ENCODE assay signal across 19 cellular contexts in genomic region chr11:103085758-103086365, GRCh38. TPM values are rescaled to one million over a fixed set of nuclear protein-coding genes. Genes with fewer than 3 reads are reported as not detected.
DNase-seq lines count a peak whose midpoint lies in the region; ATAC-seq, FAIRE-seq and TF ChIP-seq lines count a peak whose summit lies in the region.
"Had no signal": no experiment of that assay in that cellular context is flagged by ENCODE, and none has a peak within 500 bp of the region (broad histone marks: within the 10 kb centered on the region; RNA-seq: fewer than 3 reads in every experiment).

No MANE protein-coding gene starts in this region.

- TF ChIP-seq CTCF in HFFc6 (IDR thresholded peaks at IDR 0.05) (no peak), GM12878 (IDR thresholded peaks at IDR 0.05 in 2 of 3, conservative IDR thresholded peaks at IDR 0.05 in 1 of 3; ENCODE audit: control insufficient read depth in 2 of 3, extremely low read depth in 1 of 3, insufficient read depth in 1 of 3, low read depth in 3 of 3, low read length in 3 of 3) (no peak), adrenal gland (IDR thresholded peaks at IDR 0.05) (no peak)

- H2AFZ ChIP-seq in ACC112 (ENCODE audit: low read length, unreplicated experiment) (no peak overlapping the region), GM12878 (ENCODE audit: control insufficient read depth, low read depth, low read length) (no peak overlapping the region)
- H2AFZ ChIP-seq: parathyroid adenoma had no signal

- H3K9ac ChIP-seq in GM12878 (ENCODE audit: control insufficient read depth, insufficient read depth, low read length): no peak overlapping the region
- H3K9ac ChIP-seq: parathyroid adenoma had no signal

- no TSS peak for BruUV-seq in GM12878 (replicated peaks; lab: Mats Ljungman, UMichigan)

- H3K9me3 ChIP-seq in GM12878 (replicated peaks; ENCODE audit: control insufficient read depth, insufficient read depth, low read length) (no peaks in the 10 kb centered on the region), adrenal gland (replicated peaks in 1 of 3) (no peaks in the 10 kb centered on the region)

- CTCF ChIA-PET in GM12878 (lab: Yijun Ruan, JAX): interaction anchor here (0.7 to 0.9 kb wide), 2 partner anchors 50 to 171 kb away, joined by 3 read pairs; no protein-coding TSS in a partner anchor

- peaks cover 17% of the 10 kb centered on the region for H3K36me3 ChIP-seq in ACC112 (ENCODE audit: insufficient read depth, low read length)
- peaks cover 0 to 6% of the 10 kb centered on the region in 2 experiments; a peak in 3 of 4 replicates for H3K36me3 ChIP-seq in GM12878 (ENCODE audit: control insufficient read depth in 2 of 2, insufficient read depth in 2 of 2, low read length in 1 of 2)
- peaks cover 0 to 13% of the 10 kb centered on the region in 2 donors for H3K36me3 ChIP-seq in adrenal gland (replicated peaks in 1 of 2)

- FAIRE-seq in GM12878 (lab: Jason Lieb, UNC) (no peak), H54 (lab: Jason Lieb, UNC) (no peak)

- DNase-seq in HFFc6 (no peak), GM12878 (ENCODE audit: low read depth, low spot score) (no peak), iris pigment epithelial cell (ENCODE audit: low read depth) (peak; percentile 74), NCI-H2107 (lab: John Stamatoyannopoulos, UW) (no peak), H54 (ENCODE audit: insufficient read length, low spot score) (no peak), adrenal gland (no peak), cerebellar cortex (ENCODE audit: low spot score) (no peak)
- DNase-seq: activated CD4-positive, CD25-positive, alpha-beta regulatory T cell; activated gamma-delta T cell treated with Interleukin-2 at 50 U/mL for 16 hours; head of caudate nucleus; Karpas-422; NCI-H2171; NCI-H82; PC-3 had no signal

- peaks cover 25% of the 10 kb centered on the region for H3K4me1 ChIP-seq in ACC112 (ENCODE audit: control insufficient read depth, insufficient read depth, low read length, unreplicated experiment)
- no peaks in the 10 kb centered on the region for H3K4me1 ChIP-seq in GM12878 (ENCODE audit: control insufficient read depth, insufficient read depth, low read length)
- H3K4me1 ChIP-seq in adrenal gland (replicated peaks in 1 of 2): peaks cover 8 to 39% of the 10 kb centered on the region in 2 donors

- peaks cover 9% of the 10 kb centered on the region for H3K36me3 Mint-ChIP-seq in HFFc6 (ENCODE audit: low read depth)

- no peak for TF ChIP-seq POLR2A in GM12878 (IDR thresholded peaks at IDR 0.05; ENCODE audit: low read depth, low read length)
- TF ChIP-seq POLR2A in H54 (IDR thresholded peaks at IDR 0.05; ENCODE audit: low read depth, low read length): no peak
- no peak for TF ChIP-seq POLR2A in adrenal gland (IDR thresholded peaks at IDR 0.05)

- intact Hi-C loops in GM12878 (cut with micrococcal nuclease; ENCODE audit: unreplicated experiment) (no loop called here), adrenal gland (cut with DNase I) (no loop called here)

- H3K4me1 Mint-ChIP-seq in HFFc6 (ENCODE audit: low read depth): peaks cover 38% of the 10 kb centered on the region

- H3K27ac ChIP-seq in ACC112 (ENCODE audit: low read depth, low read length): peak overlapping the region; percentile 88
- no peak overlapping the region for H3K27ac ChIP-seq in GM12878 (ENCODE audit: control insufficient read depth, insufficient read depth)
- no peak overlapping the region for H3K27ac ChIP-seq in adrenal gland
- H3K27ac ChIP-seq: parathyroid adenoma had no signal

- SMC1A ChIA-PET in GM12878 (lab: Charles Lee; ENCODE audit: uncharacterized antibody, unreplicated experiment): interaction anchor here (0.8 kb wide), 2 partner anchors 9 to 23 kb away, joined by 3 to 5 read pairs; partner anchors contain the start of gene DYNC2H1

- H3K27me3 ChIP-seq in ACC112 (ENCODE audit: insufficient read depth, low read length) (no peaks in the 10 kb centered on the region), GM12878 (replicated peaks in 1 of 2; ENCODE audit: control insufficient read depth in 2 of 2, insufficient read depth in 2 of 2, low read length in 1 of 2) (no peaks in the 10 kb centered on the region), adrenal gland (no peaks in the 10 kb centered on the region)

- no peak for TF ChIP-seq EP300 in GM12878 (IDR thresholded peaks at IDR 0.05; ENCODE audit: borderline replicate concordance in 1 of 2, control insufficient read depth in 1 of 2, low read depth in 2 of 2, low read length in 2 of 2)

- H3K4me3 ChIP-seq in ACC112 (ENCODE audit: low read depth, low read length) (peak overlapping the region; percentile 34; the same call in 1 of the 2 replicates), GM12878 (no peak overlapping the region), adrenal gland (no peak overlapping the region)

- peaks cover 83% of the 10 kb centered on the region for H3K79me2 ChIP-seq in ACC112 (ENCODE audit: control insufficient read depth, insufficient read depth, low read length, unreplicated experiment)
- H3K79me2 ChIP-seq in GM12878 (ENCODE audit: control insufficient read depth, insufficient read depth, low read length): peaks cover 46% of the 10 kb centered on the region

- peak overlapping the region; percentile 72 for H3K27ac Mint-ChIP-seq in HFFc6
- H3K27ac Mint-ChIP-seq: T-helper 2 cell treated with Interferon-gamma antibody and Interleukin-4, amounts not matched to agents 5 μg/mL and 100 μg/mL, for 36 hours had no signal

- H3K9me3 Mint-ChIP-seq in HFFc6: no peaks in the 10 kb centered on the region
- H3K9me3 Mint-ChIP-seq: brain; T-helper 2 cell treated with Interferon-gamma antibody and Interleukin-4, amounts not matched to agents 5 μg/mL and 100 μg/mL, for 36 hours had no signal

- TF ChIP-seq RAD21 in GM12878 (IDR thresholded peaks at IDR 0.05; ENCODE audit: insufficient read depth, low read depth, low read length): no peak

- ATAC-seq in GM12878: peak; percentile 19
- ATAC-seq: esophagus mucosa, PC-3 had no signal

- no peak overlapping the region for H3K4me3 Mint-ChIP-seq in HFFc6
- H3K4me3 Mint-ChIP-seq: T-helper 2 cell treated with Interferon-gamma antibody and Interleukin-4, amounts not matched to agents 5 μg/mL and 100 μg/mL, for 36 hours had no signal

- H3K4me2 ChIP-seq in GM12878 (ENCODE audit: control insufficient read depth, insufficient read depth): no peak overlapping the region

- no peaks in the 10 kb centered on the region for H3K27me3 Mint-ChIP-seq in HFFc6 (ENCODE audit: insufficient read depth)
- H3K27me3 Mint-ChIP-seq: brain had no signal

- RAD21 ChIA-PET in GM12878 (lab: Charles Lee; ENCODE audit: unreplicated experiment): no interaction called here

- WGBS in GM12878 (ENCODE audit: insufficient coverage, insufficient replicate concordance, low lambda C conversion rate, missing lambda C conversion rate): 100% methylated on average over 1 of the region's 1 CpG
- WGBS in adrenal gland, 4 donors: 65 to 86% (median 73%) methylated on average over 1 of the region's 1 CpG

- POLR2A ChIA-PET in GM12878 (lab: Charles Lee): interaction anchor here (1.7 kb wide), 1 partner anchor 16 kb away, joined by 6 read pairs; no protein-coding TSS in a partner anchor

- no peaks in the 10 kb centered on the region for H4K20me1 ChIP-seq in GM12878 (ENCODE audit: control insufficient read depth, insufficient read depth)

- in situ Hi-C loops in GM12878 (cut with MboI): no loop called here

TF ChIP-seq in GM12878, 131 proteins besides CTCF, POLR2A, EP300 and RAD21 (continues in another document):
- TF ChIP-seq SUZ12 (IDR thresholded peaks at IDR 0.05; ENCODE audit: unreplicated experiment) (no peak), WRNIP1 (IDR thresholded peaks at IDR 0.05; ENCODE audit: borderline replicate concordance, low read depth, low read length) (no peak)

RNA-seq across cellular contexts. Expression of gene DCUN1D5, which starts 6.1 kb away (rescaled TPM):
- total RNA-seq in HFFc6 (2021; fragmentation: NEBNext Ultra II Directional; extraction: Animal tissue kit (Norgen Biotek cat#: 25700)): 10 to 100 TPM; 37.5 to 46.1 (median 40.1) TPM
- total RNA-seq in GM12878 (2013; cell fraction: nucleolus; rRNA removed): 54.9 and 60.0 TPM in 2 replicates
- total RNA-seq in GM12878 (2014; rRNA removed) (70.0 and 76.2 TPM in 2 replicates), GM12878 (2014; rRNA removed; fragmentation: Illumina TruSeq; extraction: Trizol) (55.2 and 55.3 TPM in 2 replicates), GM12878 (2021) (43.4 and 47.5 TPM in 2 replicates), adrenal gland (10 to 100 TPM; 17.6 to 89.7 (median 26.5) TPM)
- 30.9 TPM for polyA plus RNA-seq in GM12878 (2011; ENCODE audit: low read depth)
- polyA plus RNA-seq in GM12878 (2011; rRNA removed) (65.9 and 106 TPM in 2 replicates), GM12878 (2014; fragmentation: Illumina TruSeq; extraction: Trizol) (37.5 and 42.0 TPM in 2 replicates), GM12878 (2014; fragmentation: Nextera tagmentation; extraction: Ambion mirVana) (10 to 100 TPM; 20.4 to 42.8 TPM), GM12878 (2014; rRNA removed) (70.5 and 74.6 TPM in 2 replicates), GM12878 (2016; fragmentation: Nextera tagmentation; extraction: Ambion mirVana) (10 to 100 TPM; 82.3 to 87.0 TPM), adrenal gland (10 to 100 TPM in 2 of 3 donors, 1 to 10 TPM in 1; 9.2 to 33.6 (median 11.7) TPM)
- 39.6 and 42.2 TPM in 2 replicates for polyA plus RNA-seq in GM12878 (2011; cell fraction: cytosol; rRNA removed)
- 30.3 TPM in 2 replicates for polyA plus RNA-seq in GM12878 (2011; cell fraction: nucleus; rRNA removed)
- polyA plus RNA-seq in GM12878 (2012): 44.5 and 47.3 TPM in 2 replicates
- polyA minus RNA-seq in GM12878 (2011; rRNA and poly(A)+ RNA removed): 11.9 and 19.5 TPM in 2 replicates
- 16.2 and 19.9 TPM in 2 replicates for polyA minus RNA-seq in GM12878 (2011; cell fraction: cytosol; rRNA and poly(A)+ RNA removed)
- polyA minus RNA-seq in GM12878 (2011; cell fraction: nucleus; rRNA and poly(A)+ RNA removed): 21.4 and 34.0 TPM in 2 replicates

RNA-seq across cellular contexts. Expression of gene DYNC2H1, which starts 23.4 kb away (rescaled TPM):
- 10 to 100 TPM; 10.9 to 14.0 (median 12.3) TPM for total RNA-seq in HFFc6 (2021; fragmentation: NEBNext Ultra II Directional; extraction: Animal tissue kit (Norgen Biotek cat#: 25700))
- 3.8 and 4.6 TPM in 2 replicates for total RNA-seq in GM12878 (2013; cell fraction: nucleolus; rRNA removed)
- total RNA-seq in GM12878 (2014; rRNA removed) (0.11 and 0.17 TPM in 2 replicates), GM12878 (2014; rRNA removed; fragmentation: Illumina TruSeq; extraction: Trizol) (0.22 and 0.23 TPM in 2 replicates), GM12878 (2021) (0.23 and 0.29 TPM in 2 replicates), adrenal gland (10 to 100 TPM; 12.8 to 24.5 (median 16.9) TPM)
- polyA plus RNA-seq in GM12878 (2011; ENCODE audit: low read depth): 0.03 TPM
- polyA plus RNA-seq in GM12878 (2011; rRNA removed) (3.9 and 6.5 TPM in 2 replicates), GM12878 (2014; fragmentation: Illumina TruSeq; extraction: Trizol) (0.10 and 0.12 TPM in 2 replicates), GM12878 (2014; fragmentation: Nextera tagmentation; extraction: Ambion mirVana) (not detected), GM12878 (2014; rRNA removed) (0.45 TPM in 1 of 2 replicates, not detected in the other), GM12878 (2016; fragmentation: Nextera tagmentation; extraction: Ambion mirVana) (under 1 TPM; 0.16 to 0.25 TPM), adrenal gland (10 to 100 TPM; 11.0 to 30.6 (median 30.4) TPM)
- 1.4 and 1.8 TPM in 2 replicates for polyA plus RNA-seq in GM12878 (2011; cell fraction: cytosol; rRNA removed)
- 4.2 and 7.4 TPM in 2 replicates for polyA plus RNA-seq in GM12878 (2011; cell fraction: nucleus; rRNA removed)
- polyA plus RNA-seq in GM12878 (2012): 0.15 TPM in 2 replicates
- polyA minus RNA-seq in GM12878 (2011; rRNA and poly(A)+ RNA removed): 4.4 and 6.6 TPM in 2 replicates
- 1.2 and 1.6 TPM in 2 replicates for polyA minus RNA-seq in GM12878 (2011; cell fraction: cytosol; rRNA and poly(A)+ RNA removed)
- polyA minus RNA-seq in GM12878 (2011; cell fraction: nucleus; rRNA and poly(A)+ RNA removed): 8.2 and 11.7 TPM in 2 replicates
